ENCODE assay signal across 9 cellular contexts in genomic region chr10:101566333-101567164, GRCh38. TPM values are rescaled to one million over a fixed set of nuclear protein-coding genes. Genes with fewer than 3 reads are reported as not detected.
DNase-seq lines count a peak whose midpoint lies in the region; ATAC-seq, FAIRE-seq and TF ChIP-seq lines count a peak whose summit lies in the region.
"Had no signal": no experiment of that assay in that cellular context is flagged by ENCODE, and none has a peak within 500 bp of the region (broad histone marks: within the 10 kb centered on the region; RNA-seq: fewer than 3 reads in every experiment).

No MANE protein-coding gene starts in this region.

- POLR2A ChIA-PET in naive thymus-derived CD8-positive, alpha-beta T cell (lab: Charles Lee), result no interaction called here

- no peak for ATAC-seq in naive thymus-derived CD8-positive, alpha-beta T cell
- ATAC-seq in HG02852 (IDR thresholded peaks at IDR 0.05; ENCODE audit: unreplicated experiment) (no peak), HG02981 (IDR thresholded peaks at IDR 0.05; ENCODE audit: unreplicated experiment) (no peak)

- peak overlapping the region in 8 of 10 donors; percentile 5 to 70 (median 20) for H3K4me3 Mint-ChIP-seq in naive thymus-derived CD8-positive, alpha-beta T cell
- H3K4me3 Mint-ChIP-seq: T-helper 1 cell treated with Interleukin-12 subunit alpha and Interleukin-12 subunit beta and Interleukin-4 antibody, amounts not matched to agents 30 μg/mL and 1 μg/mL, for 36 hours had no signal

- no peaks in the 10 kb centered on the region for H3K36me3 Mint-ChIP-seq in naive thymus-derived CD8-positive, alpha-beta T cell

- DNase-seq in COLO668 (lab: John Stamatoyannopoulos, UW; ENCODE audit: unreplicated experiment) (peak; percentile 65), HTR-8/SVneo (ENCODE audit: insufficient read length, low spot score) (no peak), brain microvascular endothelial cell (no peak), NCI-H1694 (lab: John Stamatoyannopoulos, UW) (no peak)
- DNase-seq in naive thymus-derived CD8-positive, alpha-beta T cell, result peak in 1 of 10 donors; percentile 46
- DNase-seq in stimulated activated naive CD4-positive, alpha-beta T cell treated with Interleukin-2 at 50 U/mL for 16 hours (lab: John Stamatoyannopoulos, UW), result no peak

- H3K4me3 ChIP-seq in brain microvascular endothelial cell (ENCODE audit: low read depth, low read length), result peak overlapping the region; percentile 20

- in situ Hi-C loops in brain microvascular endothelial cell (cut with HindIII; ENCODE audit: low pct_ligation_motif_present, low sequenced_read_pairs), result no loop called here

- H3K36me3 ChIP-seq in brain microvascular endothelial cell (replicated peaks), result no peaks in the 10 kb centered on the region

- H3K9me3 Mint-ChIP-seq in naive thymus-derived CD8-positive, alpha-beta T cell, result no peaks in the 10 kb centered on the region
- H3K9me3 Mint-ChIP-seq: T-helper 1 cell treated with Interleukin-12 subunit alpha and Interleukin-12 subunit beta and Interleukin-4 antibody, amounts not matched to agents 30 μg/mL and 1 μg/mL, for 36 hours had no signal

- H3K27ac Mint-ChIP-seq in naive thymus-derived CD8-positive, alpha-beta T cell, result no peak overlapping the region
- H3K27ac Mint-ChIP-seq: T-helper 1 cell treated with Interleukin-12 subunit alpha and Interleukin-12 subunit beta and Interleukin-4 antibody, amounts not matched to agents 30 μg/mL and 1 μg/mL, for 36 hours had no signal

- TF ChIP-seq CTCF in brain microvascular endothelial cell (IDR thresholded peaks at IDR 0.05; ENCODE audit: low read depth, low read length, missing control alignments), result peak; percentile 10

- H3K4me1 Mint-ChIP-seq in naive thymus-derived CD8-positive, alpha-beta T cell, result peaks cover 4 to 21% (median 17%) of the 10 kb centered on the region in 4 donors

- FAIRE-seq in HTR-8/SVneo (lab: Jason Lieb, UNC), result peak; percentile 83

- H3K27ac ChIP-seq in brain microvascular endothelial cell, result no peak overlapping the region

- no peaks in the 10 kb centered on the region for H3K27me3 ChIP-seq in brain microvascular endothelial cell (replicated peaks)

- H3K27me3 Mint-ChIP-seq in naive thymus-derived CD8-positive, alpha-beta T cell, result peaks cover 34 to 66% (median 45%) of the 10 kb centered on the region in 5 donors

RNA-seq across cellular contexts. Expression of gene POLL, which starts 21.5 kb away (rescaled TPM):
- total RNA-seq in naive thymus-derived CD8-positive, alpha-beta T cell, result 10 to 100 TPM; 44.0 to 48.9 TPM
- polyA plus RNA-seq in naive thymus-derived CD8-positive, alpha-beta T cell, result 10 to 100 TPM; 10.6 to 16.7 (median 12.5) TPM

RNA-seq across cellular contexts. Expression of gene DPCD, which starts 21.6 kb away (rescaled TPM):
- total RNA-seq in naive thymus-derived CD8-positive, alpha-beta T cell, result 1 to 10 TPM in 1 of 2 experiments, under 1 TPM in 1; 0.75 to 1.4 TPM
- 1 to 10 TPM; 1.3 to 3.0 (median 2.4) TPM for polyA plus RNA-seq in naive thymus-derived CD8-positive, alpha-beta T cell
